8 cellular contexts compared by ENCODE assay signal in genomic region chr11:18721576-18722292, GRCh38.
A peak's percentile ranks its signal among the peaks of the same experiment; 100 is the strongest.
DNase-seq lines count a peak whose midpoint lies in the region; ATAC-seq lines count a peak whose summit lies in the region.

No MANE protein-coding gene starts in this region.

- H3K36me3 ChIP-seq in SK-N-MC (ENCODE audit: insufficient read depth, low read length) (no peaks in the 10 kb centered on the region), iPS DF 6.9 (ENCODE audit: control insufficient read depth, insufficient read depth, low read length) (no peaks in the 10 kb centered on the region)

- no peaks in the 10 kb centered on the region for H3K27me3 ChIP-seq in iPS DF 6.9 (ENCODE audit: control insufficient read depth, insufficient read depth, low read length)

- H3K4me1 ChIP-seq in iPS DF 6.9 (ENCODE audit: control insufficient read depth, insufficient read depth, low read length), result peaks cover 3% of the 10 kb centered on the region; the same call in 1 of the 2 replicates

- H3K9me3 ChIP-seq in SK-N-MC (ENCODE audit: low read depth, low read length) (no peaks in the 10 kb centered on the region), iPS DF 6.9 (ENCODE audit: control insufficient read depth, insufficient read depth, low read length) (no peaks in the 10 kb centered on the region)

- no peak overlapping the region for H3K27ac ChIP-seq in SK-N-MC
- peak overlapping the region; percentile 32 for H3K27ac ChIP-seq in angular gyrus (ENCODE audit: low read depth, low read length)
- no peak overlapping the region for H3K27ac ChIP-seq in iPS DF 6.9 (ENCODE audit: low read length)

- peak; percentile 73 for ATAC-seq in GM19455 (IDR thresholded peaks at IDR 0.05; ENCODE audit: unreplicated experiment)

- DNase-seq in DMS53 (lab: John Stamatoyannopoulos, UW) (peak; percentile 87), HK-2 (ENCODE audit: unreplicated experiment) (peak; percentile 23), SK-N-MC (ENCODE audit: low read depth, low spot score) (no peak), iPS DF 6.9 (ENCODE audit: low read depth, low spot score) (peak; percentile 82), skeletal muscle cell (ENCODE audit: low read depth) (no peak), OCI-M2 (lab: John Stamatoyannopoulos, UW; ENCODE audit: unreplicated experiment) (no peak)

- H3K4me3 ChIP-seq in SK-N-MC (peak overlapping the region; percentile 83), iPS DF 6.9 (ENCODE audit: low read length) (peak overlapping the region; percentile 57), skeletal muscle cell (ENCODE audit: low read depth, low read length) (peak overlapping the region; percentile 59)

- H3K9ac ChIP-seq in SK-N-MC (ENCODE audit: insufficient read length), result peak overlapping the region; percentile 29

- WGBS in iPS DF 6.9 (ENCODE audit: insufficient coverage, insufficient read length), result no CpG with 5 or more reads among the region's 35 CpGs

Comparison
In these comparisons a context has a peak if more than half of its experiments do, and no peak if none do; other contexts are left out.
1. DNase-seq: peak in DMS53 (single experiment), HK-2 (single experiment) and iPS DF 6.9 (single experiment); none in SK-N-MC (single experiment), skeletal muscle cell (single experiment) and OCI-M2 (single experiment).
2. Peak in every context shown above with its lines, with median percentiles within 50 percentile points of each other: H3K4me3 ChIP-seq.